1 cellular context compared by ENCODE assay signal in genomic region chr12:133037207-133038005, GRCh38.
TF ChIP-seq lines count a peak whose summit lies in the region.

ZNF84 (plus strand) TSS chr12:133037509; CDS start chr12:133041468, 3,959 bp downstream.

TF ChIP-seq in HepG2, 621 proteins besides CTCF, POLR2A, EP300 and RAD21 (continued from another document and continues in another):
- TF ChIP-seq ZNF557 (CRISPR knock-in tag; IDR thresholded peaks at IDR 0.05), result no peak; the same call in 1 of the 2 replicates
- 0 out of 2 replicates have a peak, but pooled peaks have one; percentile 25 for TF ChIP-seq ZNF263 (CRISPR knock-in tag; IDR thresholded peaks at IDR 0.05)
- TF ChIP-seq BRF2 (CRISPR knock-in tag; IDR thresholded peaks at IDR 0.05), result peak; percentile 97
- 0 out of 2 replicates have a peak, but pooled peaks have one; percentile 31 for TF ChIP-seq BCL6 (CRISPR knock-in tag; IDR thresholded peaks at IDR 0.05)
- peak; percentile 40; the same call in 1 of the 2 replicates for TF ChIP-seq CHD2 (IDR thresholded peaks at IDR 0.05; ENCODE audit: low read depth, low read length)
- TF ChIP-seq ZKSCAN8 (CRISPR knock-in tag; IDR thresholded peaks at IDR 0.05; ENCODE audit: borderline replicate concordance), result no peak
- TF ChIP-seq MBNL3 (CRISPR knock-in tag; conservative IDR thresholded peaks at IDR 0.05), result no peak
- TF ChIP-seq PCBP2 (optimal IDR thresholded peaks at IDR 0.05; ENCODE audit: low read depth, low read length, poor library complexity, severe bottlenecking), result no peak
- no peak for TF ChIP-seq ZBTB40 (IDR thresholded peaks at IDR 0.05)
- peak; percentile 70; the same call in 1 of the 2 replicates for TF ChIP-seq ZBTB40 (CRISPR knock-in tag; IDR thresholded peaks at IDR 0.05)
- TF ChIP-seq ZMAT3 (CRISPR knock-in tag; conservative IDR thresholded peaks at IDR 0.05), result peak; percentile 75; the same call in 1 of the 2 replicates
- peak; percentile 87 for TF ChIP-seq ZC3H13 (CRISPR knock-in tag; IDR thresholded peaks at IDR 0.05)
- TF ChIP-seq CBFB (CRISPR knock-in tag; IDR thresholded peaks at IDR 0.05), result 0 out of 2 replicates have a peak, but pooled peaks have one; percentile 48
- no peak for TF ChIP-seq PRDM15 (CRISPR knock-in tag; IDR thresholded peaks at IDR 0.05)
- TF ChIP-seq ZNF792 (CRISPR knock-in tag; IDR thresholded peaks at IDR 0.05), result peak; percentile 73; the same call in 1 of the 2 replicates
- no peak; the same call in 1 of the 2 replicates for TF ChIP-seq SMAD1 (CRISPR knock-in tag; IDR thresholded peaks at IDR 0.05; ENCODE audit: borderline replicate concordance, low read depth)
- TF ChIP-seq ZNF800 (CRISPR knock-in tag; IDR thresholded peaks at IDR 0.05), result peak; percentile 37; the same call in 1 of the 2 replicates
- no peak for TF ChIP-seq FOXO1 (CRISPR knock-in tag; IDR thresholded peaks at IDR 0.05)
- TF ChIP-seq CEBPZ (IDR thresholded peaks at IDR 0.05; ENCODE audit: low read length), result no peak
- TF ChIP-seq SOX5 (CRISPR knock-in tag; IDR thresholded peaks at IDR 0.05; ENCODE audit: borderline replicate concordance), result peak; percentile 90
- peak; percentile 70; the same call in 1 of the 2 replicates for TF ChIP-seq HOXA3 (CRISPR knock-in tag; IDR thresholded peaks at IDR 0.05)
- no peak for TF ChIP-seq NFE2L1 (CRISPR knock-in tag; IDR thresholded peaks at IDR 0.05; ENCODE audit: borderline replicate concordance)
- no peak for TF ChIP-seq SRSF9 (IDR thresholded peaks at IDR 0.05; ENCODE audit: borderline replicate concordance, insufficient read depth, low read depth, low read length, poor library complexity, severe bottlenecking)
- peak; percentile 87; the same call in 1 of the 2 replicates for TF ChIP-seq ZNF230 (CRISPR knock-in tag; IDR thresholded peaks at IDR 0.05)
- no peak for TF ChIP-seq ZBTB42 (CRISPR knock-in tag; IDR thresholded peaks at IDR 0.05)
- no peak for TF ChIP-seq HNRNPUL1 (IDR thresholded peaks at IDR 0.05; ENCODE audit: low read depth, low read length)
- TF ChIP-seq SOX6 (IDR thresholded peaks at IDR 0.05), result no peak
- TF ChIP-seq SOX6 (CRISPR knock-in tag; IDR thresholded peaks at IDR 0.05), result peak; percentile 77
- TF ChIP-seq ZNF451 (CRISPR knock-in tag; IDR thresholded peaks at IDR 0.05), result peak; percentile 96; the same call in 1 of the 2 replicates
- TF ChIP-seq STAT6 (CRISPR knock-in tag; IDR thresholded peaks at IDR 0.05; ENCODE audit: borderline replicate concordance), result peak; percentile 72; the same call in 1 of the 2 replicates
- peak; percentile 98 for TF ChIP-seq MAX (IDR thresholded peaks at IDR 0.05)
